ENCODE assay signal across 12 cellular contexts in the genomic region with DNA sequence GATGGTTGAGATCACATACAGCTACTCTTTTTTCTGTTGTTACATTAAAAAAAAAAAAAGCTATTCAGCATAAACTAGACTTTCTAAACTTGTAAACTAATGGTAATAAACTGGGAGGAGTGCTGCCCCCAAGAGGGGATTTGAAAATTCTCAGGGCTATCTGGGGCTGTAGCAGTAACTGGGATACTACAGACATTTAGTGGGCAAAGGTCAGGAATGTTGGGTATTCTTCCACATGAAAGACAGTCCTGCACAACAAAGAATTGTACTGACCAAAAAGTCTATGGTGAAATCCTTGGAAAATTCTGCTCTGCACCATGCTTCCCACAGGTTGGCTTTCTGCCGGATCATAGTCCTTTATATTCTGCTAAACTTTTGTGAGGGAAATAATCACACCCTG.
A peak's percentile ranks its signal among the peaks of the same experiment; 100 is the strongest.
DNase-seq lines count a peak whose midpoint lies in the region; ATAC-seq and TF ChIP-seq lines count a peak whose summit lies in the region.
"Had no signal": no experiment of that assay in that cellular context is flagged by ENCODE, and none has a peak within 500 bp of the region (broad histone marks: within the 10 kb centered on the region; RNA-seq: fewer than 3 reads in every experiment).

No MANE protein-coding gene starts in this region.

- no peak for TF ChIP-seq POLR2A in tibial nerve (IDR thresholded peaks at IDR 0.05)

- H3K36me3 ChIP-seq in neuronal stem cell (replicated peaks in 1 of 2; ENCODE audit: control insufficient read depth in 2 of 2, insufficient read depth in 2 of 2, low read length in 2 of 2): no peaks in the 10 kb centered on the region
- H3K36me3 ChIP-seq in tibial nerve: no peaks in the 10 kb centered on the region

- no peak overlapping the region for H2AK5ac ChIP-seq in neuronal stem cell (ENCODE audit: low read depth, low read length)

- no peak overlapping the region for H4K8ac ChIP-seq in neuronal stem cell (ENCODE audit: low read depth, low read length)

- DNase-seq in HCEC 1CT (peak; percentile 1), SK-MEL-5 (ENCODE audit: low read depth, low spot score) (peak; percentile 67), foreskin fibroblast (peak in 1 of 2 donors; percentile 20), neuronal stem cell (ENCODE audit: low spot score) (peak; percentile 6), NCI-H1694 treated with DMSO at 0.1 percent for 48 hours (lab: John Stamatoyannopoulos, UW) (no peak), COR-L47 (lab: John Stamatoyannopoulos, UW) (no peak), tibial nerve (ENCODE audit: low spot score in 2 of 2) (no peak)
- DNase-seq: activated CD8-positive, alpha-beta memory T cell treated with anti-CD3 and anti-CD28 coated beads, Interleukin-2, amount 50 U/mL, for 4 hours; NCI-H1092; NCI-H446 treated with DMSO at 0.1 percent for 48 hours had no signal

- no peak overlapping the region for H2BK15ac ChIP-seq in neuronal stem cell (ENCODE audit: low read length)

- no peak for TF ChIP-seq EP300 in tibial nerve (IDR thresholded peaks at IDR 0.05)

- no peak overlapping the region for H3K23ac ChIP-seq in neuronal stem cell (ENCODE audit: low read depth, low read length, poor library complexity)

- H3K4me2 ChIP-seq in neuronal stem cell (ENCODE audit: insufficient read depth, low read length, poor library complexity, severe bottlenecking): no peak overlapping the region

- H2BK5ac ChIP-seq in neuronal stem cell (ENCODE audit: low read length): no peak overlapping the region

- in situ Hi-C loops in SK-MEL-5 (cut with HindIII; ENCODE audit: low pct_unique_long_range_greater_than_20kb, low sequenced_read_pairs): no loop called here

- no peaks in the 10 kb centered on the region for H3K27me3 ChIP-seq in neuronal stem cell (ENCODE audit: control insufficient read depth in 3 of 3, insufficient read depth in 3 of 3, low read depth in 1 of 3, low read length in 3 of 3)
- H3K27me3 ChIP-seq in tibial nerve: no peaks in the 10 kb centered on the region

- no peaks in the 10 kb centered on the region for H3K79me1 ChIP-seq in neuronal stem cell (ENCODE audit: low read depth, low read length)

- H3K18ac ChIP-seq in neuronal stem cell (ENCODE audit: low read length): no peak overlapping the region

- H3K4me3 ChIP-seq in foreskin fibroblast (ENCODE audit: low read depth in 1 of 2, low read length in 2 of 2): no peak overlapping the region
- H3K4me3 ChIP-seq in neuronal stem cell (ENCODE audit: low read length in 2 of 2): no peak overlapping the region
- no peak overlapping the region for H3K4me3 ChIP-seq in tibial nerve

- H2BK12ac ChIP-seq in neuronal stem cell (ENCODE audit: low read length): no peak overlapping the region

- H3K9ac ChIP-seq in neuronal stem cell (ENCODE audit: low read depth, low read length, poor library complexity): no peak overlapping the region

- H3K27ac ChIP-seq in neuronal stem cell (replicated peaks; ENCODE audit: low read length) (no peak overlapping the region), tibial nerve (no peak overlapping the region)
- H3K27ac ChIP-seq: VCaP had no signal

- H4K91ac ChIP-seq in neuronal stem cell (ENCODE audit: low read depth, low read length, poor library complexity): no peak overlapping the region

- no CpG with 5 or more reads among the region's 1 CpG for WGBS in neuronal stem cell (ENCODE audit: extremely low coverage in 2 of 2, insufficient read length in 2 of 2, insufficient replicate concordance in 1 of 2), 2 donors
- 31 to 34% methylated on average over 1 of the region's 1 CpG for WGBS in tibial nerve, 2 donors

- H3K9me3 ChIP-seq in neuronal stem cell (replicated peaks in 1 of 2; ENCODE audit: control insufficient read depth in 2 of 2, insufficient read depth in 1 of 2, low read depth in 1 of 2, low read length in 2 of 2) (peaks cover 0 to 3% of the 10 kb centered on the region in 2 donors), tibial nerve (peaks cover 0 to 20% (median 1%) of the 10 kb centered on the region in 4 donors)

- no peak overlapping the region for H2BK120ac ChIP-seq in neuronal stem cell (ENCODE audit: low read depth, low read length)

- TF ChIP-seq CTCF in foreskin fibroblast (IDR thresholded peaks at IDR 0.05; ENCODE audit: low read depth, low read length) (peak; percentile 4), tibial nerve (IDR thresholded peaks at IDR 0.05) (no peak)

- H2AFZ ChIP-seq in neuronal stem cell (ENCODE audit: low read length): no peak overlapping the region

- no peak overlapping the region for H3K14ac ChIP-seq in neuronal stem cell (ENCODE audit: low read length)

- no peak for ATAC-seq in GM21737 (IDR thresholded peaks at IDR 0.05; ENCODE audit: unreplicated experiment)

- peaks cover 0 to 11% of the 10 kb centered on the region in 2 donors for H3K4me1 ChIP-seq in neuronal stem cell (ENCODE audit: control insufficient read depth in 2 of 2, insufficient read depth in 1 of 2, low read depth in 1 of 2, low read length in 2 of 2)
- no peaks in the 10 kb centered on the region for H3K4me1 ChIP-seq in tibial nerve

- H3K4ac ChIP-seq in neuronal stem cell (ENCODE audit: low read length): no peak overlapping the region

Comparison
In these comparisons a context has a peak if more than half of its experiments do, and no peak if none do; other contexts are left out.
1. DNase-seq: peak in HCEC 1CT (single experiment), SK-MEL-5 (single experiment) and neuronal stem cell (single experiment); none in NCI-H1694 treated with DMSO at 0.1 percent for 48 hours (single experiment), COR-L47 (single experiment) and tibial nerve (0 of 2).